Comparison of ENCODE assay signal across 2 cellular contexts in the genomic region with DNA sequence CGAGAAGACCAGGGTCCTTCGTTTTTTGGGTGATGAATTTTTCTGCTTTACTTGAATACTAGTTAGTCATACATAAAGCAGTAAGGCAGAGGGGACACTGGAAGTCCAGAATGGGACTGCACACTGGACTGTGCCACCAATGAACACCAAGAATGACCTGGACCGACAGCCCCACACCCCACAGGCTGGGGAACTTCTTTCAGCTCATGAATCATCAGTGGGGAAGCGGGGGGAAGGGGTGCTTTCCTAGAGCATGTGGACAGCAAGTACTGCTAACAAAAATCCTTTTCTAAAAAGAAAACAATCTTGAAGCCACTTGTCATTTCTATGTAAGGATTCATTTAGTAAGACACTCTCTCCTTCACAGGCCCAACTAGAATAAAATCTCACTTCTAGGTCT.
TF ChIP-seq lines count a peak whose summit lies in the region.

No MANE protein-coding gene starts in this region.

TF ChIP-seq in HEK293, 187 proteins besides CTCF, POLR2A, EP300 and RAD21 (continued from another document):
- TF ChIP-seq PRDM10 (tag by site-specific recombination; IDR thresholded peaks at IDR 0.05): 0 out of 2 replicates have a peak, but pooled peaks have one; percentile 15

TF ChIP-seq in GM12878, 131 proteins besides CTCF, POLR2A, EP300 and RAD21 (continued from another document):
- TF ChIP-seq, protein P1, sequence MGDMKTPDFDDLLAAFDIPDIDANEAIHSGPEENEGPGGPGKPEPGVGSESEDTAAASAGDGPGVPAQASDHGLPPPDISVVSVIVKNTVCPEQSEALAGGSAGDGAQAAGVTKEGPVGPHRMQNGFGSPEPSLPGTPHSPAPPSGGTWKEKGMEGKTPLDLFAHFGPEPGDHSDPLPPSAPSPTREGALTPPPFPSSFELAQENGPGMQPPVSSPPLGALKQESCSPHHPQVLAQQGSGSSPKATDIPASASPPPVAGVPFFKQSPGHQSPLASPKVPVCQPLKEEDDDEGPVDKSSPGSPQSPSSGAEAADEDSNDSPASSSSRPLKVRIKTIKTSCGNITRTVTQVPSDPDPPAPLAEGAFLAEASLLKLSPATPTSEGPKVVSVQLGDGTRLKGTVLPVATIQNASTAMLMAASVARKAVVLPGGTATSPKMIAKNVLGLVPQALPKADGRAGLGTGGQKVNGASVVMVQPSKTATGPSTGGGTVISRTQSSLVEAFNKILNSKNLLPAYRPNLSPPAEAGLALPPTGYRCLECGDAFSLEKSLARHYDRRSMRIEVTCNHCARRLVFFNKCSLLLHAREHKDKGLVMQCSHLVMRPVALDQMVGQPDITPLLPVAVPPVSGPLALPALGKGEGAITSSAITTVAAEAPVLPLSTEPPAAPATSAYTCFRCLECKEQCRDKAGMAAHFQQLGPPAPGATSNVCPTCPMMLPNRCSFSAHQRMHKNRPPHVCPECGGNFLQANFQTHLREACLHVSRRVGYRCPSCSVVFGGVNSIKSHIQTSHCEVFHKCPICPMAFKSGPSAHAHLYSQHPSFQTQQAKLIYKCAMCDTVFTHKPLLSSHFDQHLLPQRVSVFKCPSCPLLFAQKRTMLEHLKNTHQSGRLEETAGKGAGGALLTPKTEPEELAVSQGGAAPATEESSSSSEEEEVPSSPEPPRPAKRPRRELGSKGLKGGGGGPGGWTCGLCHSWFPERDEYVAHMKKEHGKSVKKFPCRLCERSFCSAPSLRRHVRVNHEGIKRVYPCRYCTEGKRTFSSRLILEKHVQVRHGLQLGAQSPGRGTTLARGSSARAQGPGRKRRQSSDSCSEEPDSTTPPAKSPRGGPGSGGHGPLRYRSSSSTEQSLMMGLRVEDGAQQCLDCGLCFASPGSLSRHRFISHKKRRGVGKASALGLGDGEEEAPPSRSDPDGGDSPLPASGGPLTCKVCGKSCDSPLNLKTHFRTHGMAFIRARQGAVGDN (IDR thresholded peaks at IDR 0.05): 0 out of 2 replicates have a peak, but pooled peaks have one; percentile 35
- TF ChIP-seq SP1 (IDR thresholded peaks at IDR 0.05; ENCODE audit: low read depth, low read length) (peak; percentile 43), RUNX3 (IDR thresholded peaks at IDR 0.05; ENCODE audit: low read length) (peak; percentile 36; the same call in 1 of the 2 replicates), KLF5 (IDR thresholded peaks at IDR 0.05; ENCODE audit: partially characterized antibody) (peak; percentile 17), ATF7 (IDR thresholded peaks at IDR 0.05; ENCODE audit: low read depth) (0 out of 2 replicates have a peak, but pooled peaks have one; percentile 12), BCL3 (IDR thresholded peaks at IDR 0.05; ENCODE audit: borderline replicate concordance, insufficient read depth, low read depth, low read length, poor library complexity, severe bottlenecking) (peak; percentile 26), SPI1 (IDR thresholded peaks at IDR 0.05; ENCODE audit: borderline replicate concordance, insufficient read depth, low read depth, low read length) (peak; percentile 36; the same call in 1 of the 2 replicates), BCL11A (IDR thresholded peaks at IDR 0.05; ENCODE audit: low read depth, low read length) (peak; percentile 39; the same call in 1 of the 2 replicates), SREBF1 (IDR thresholded peaks at IDR 0.05; ENCODE audit: low read length) (no peak), TCF12 (IDR thresholded peaks at IDR 0.05; ENCODE audit: low read depth, low read length) (peak; percentile 58; the same call in 1 of the 2 replicates), SREBF2 (IDR thresholded peaks at IDR 0.05; ENCODE audit: low read length) (no peak), PKNOX1 (IDR thresholded peaks at IDR 0.05) (0 out of 2 replicates have a peak, but pooled peaks have one; percentile 20), CHD2 (IDR thresholded peaks at IDR 0.05; ENCODE audit: borderline replicate concordance, low read depth, low read length) (0 out of 2 replicates have a peak, but pooled peaks have one; percentile 65), CREM (IDR thresholded peaks at IDR 0.05; ENCODE audit: low read depth) (0 out of 2 replicates have a peak, but pooled peaks have one; percentile 28)
